ENCODE assay signal across 12 cellular contexts in genomic region chr3:123632161-123632655, GRCh38. TPM values are rescaled to one million over a fixed set of nuclear protein-coding genes. Genes with fewer than 3 reads are reported as not detected.
A peak's percentile ranks its signal among the peaks of the same experiment; 100 is the strongest.
DNase-seq lines count a peak whose midpoint lies in the region; ATAC-seq and TF ChIP-seq lines count a peak whose summit lies in the region.
"Had no signal": no experiment of that assay in that cellular context is flagged by ENCODE, and none has a peak within 500 bp of the region (broad histone marks: within the 10 kb centered on the region; RNA-seq: fewer than 3 reads in every experiment).

No MANE protein-coding gene starts in this region.

- H3K4me1 Mint-ChIP-seq in osteocyte (ENCODE audit: unreplicated experiment): peaks cover 61% of the 10 kb centered on the region
- H3K4me1 Mint-ChIP-seq: activated B cell treated with CpG ODN at 0.5 μM for 24 hours had no signal

- H3K27ac Mint-ChIP-seq in osteocyte (ENCODE audit: unreplicated experiment): peak overlapping the region; percentile 83
- H3K27ac Mint-ChIP-seq: activated B cell treated with CpG ODN at 0.5 μM for 24 hours had no signal

- H3K4me3 Mint-ChIP-seq in osteocyte (ENCODE audit: unreplicated experiment): no peak overlapping the region
- H3K4me3 Mint-ChIP-seq: activated B cell treated with CpG ODN at 0.5 μM for 24 hours had no signal

- H3K36me3 Mint-ChIP-seq in osteocyte (ENCODE audit: unreplicated experiment): peaks cover 2% of the 10 kb centered on the region

- DNase-seq in DMS 273 treated with DMSO at 0.1 percent for 48 hours (lab: John Stamatoyannopoulos, UW): peak; percentile 22
- peak; percentile 20 for DNase-seq in RPMI7951 (ENCODE audit: low read depth)
- peak; percentile 80 for DNase-seq in fibroblast of gingiva (ENCODE audit: low read depth)
- no peak for DNase-seq in osteocyte (ENCODE audit: extremely low spot score, unreplicated experiment)
- no peak for DNase-seq in stimulated activated CD4-positive, alpha-beta T cell treated with anti-CD3 and anti-CD28 coated beads, Interleukin-2, amount 100 ng/mL, for 24 hours
- no peak for DNase-seq in T-helper 9 cell
- DNase-seq in NCI-H1694 treated with DMSO at 0.1 percent for 48 hours (lab: John Stamatoyannopoulos, UW): no peak
- DNase-seq: activated B cell treated with CpG ODN at 0.5 μM for 24 hours; activated effector memory CD4-positive, alpha-beta T cell treated with Interleukin-2 at 50 U/mL for 16 hours; kidney glomerular epithelial cell; NCI-H1092 had no signal

- no peak for TF ChIP-seq CTCF in osteocyte (IDR thresholded peaks at IDR 0.05)

- ATAC-seq in GM18502 (IDR thresholded peaks at IDR 0.05; ENCODE audit: poor library complexity, unreplicated experiment): no peak

- no peaks in the 10 kb centered on the region for H3K27me3 Mint-ChIP-seq in osteocyte (ENCODE audit: unreplicated experiment)
- H3K27me3 Mint-ChIP-seq: activated B cell treated with CpG ODN at 0.5 μM for 24 hours had no signal

- H3K9me3 Mint-ChIP-seq in osteocyte (ENCODE audit: unreplicated experiment): no peaks in the 10 kb centered on the region
- H3K9me3 Mint-ChIP-seq: activated B cell treated with CpG ODN at 0.5 μM for 24 hours had no signal

RNA-seq across cellular contexts. Expression of gene HACD2, which starts 47.4 kb away (rescaled TPM):
- total RNA-seq in RPMI7951 (2014; rRNA removed; shearing (Covaris generic)): 34.0 and 36.6 TPM in 2 replicates
- total RNA-seq in osteocyte: 63.8 and 69.4 TPM in 2 replicates

Comparison
In these comparisons a context has a peak if more than half of its experiments do, and no peak if none do; other contexts are left out.
1. DNase-seq: peak in DMS 273 treated with DMSO at 0.1 percent for 48 hours (single experiment), RPMI7951 (single experiment) and fibroblast of gingiva (single experiment); none in osteocyte (single experiment), stimulated activated CD4-positive, alpha-beta T cell treated with anti-CD3 and anti-CD28 coated beads, Interleukin-2, amount 100 ng/mL, for 24 hours (0 of 2), T-helper 9 cell (single experiment) and NCI-H1694 treated with DMSO at 0.1 percent for 48 hours (single experiment).